Comparison of ENCODE assay signal across 18 cellular contexts in genomic region chr9:123828449-123828848, GRCh38.
"Had no signal": no experiment of that assay in that cellular context is flagged by ENCODE, and none has a peak within 500 bp of the region (broad histone marks: within the 10 kb centered on the region; RNA-seq: fewer than 3 reads in every experiment).

No MANE protein-coding gene starts in this region.

- H3K27me3 Mint-ChIP-seq: activated CD4-positive, alpha-beta memory T cell treated with anti-CD3 and anti-CD28 coated beads for 36 hours; activated naive CD8-positive, alpha-beta T cell treated with anti-CD3 and anti-CD28 coated beads for 36 hours; naive thymus-derived CD4-positive, alpha-beta T cell had no signal

- H3K27me3 ChIP-seq: dorsolateral prefrontal cortex, thyroid gland had no signal

- H3K4me3 ChIP-seq: dorsolateral prefrontal cortex, lower lobe of right lung, thyroid gland had no signal

- H3K9ac ChIP-seq: parathyroid adenoma had no signal

- H3K4me1 ChIP-seq: lower lobe of right lung, parathyroid adenoma, thyroid gland had no signal

- ATAC-seq: esophagus mucosa; left cardiac atrium; lower lobe of right lung; naive thymus-derived CD4-positive, alpha-beta T cell; stimulated activated effector memory CD8-positive, alpha-beta T cell treated with anti-CD3 and anti-CD28 coated beads, Interleukin-12 subunit alpha, Interleukin-12 subunit beta, amount 100 ng/mL, for 72 hours had no signal

- H3K9me3 ChIP-seq: thyroid gland had no signal

- H3K4me1 Mint-ChIP-seq: activated naive CD8-positive, alpha-beta T cell treated with anti-CD3 and anti-CD28 coated beads for 36 hours; stimulated activated effector memory CD8-positive, alpha-beta T cell treated with anti-CD3 and anti-CD28 coated beads, Interleukin-12 subunit alpha, Interleukin-12 subunit beta, amount 100 ng/mL, for 72 hours had no signal

- FAIRE-seq: astrocyte, urothelium cell line had no signal

- H3K4me3 Mint-ChIP-seq: activated CD4-positive, alpha-beta memory T cell treated with anti-CD3 and anti-CD28 coated beads for 36 hours; activated naive CD8-positive, alpha-beta T cell treated with anti-CD3 and anti-CD28 coated beads for 36 hours; immature natural killer cell; naive thymus-derived CD4-positive, alpha-beta T cell; stimulated activated effector memory CD8-positive, alpha-beta T cell treated with anti-CD3 and anti-CD28 coated beads, Interleukin-12 subunit alpha, Interleukin-12 subunit beta, amount 100 ng/mL, for 72 hours had no signal

- H3K36me3 ChIP-seq: lower lobe of right lung, thyroid gland had no signal

- DNase-seq: activated CD4-positive, alpha-beta memory T cell treated with anti-CD3 and anti-CD28 coated beads for 36 hours; activated CD4-positive, alpha-beta T cell treated with anti-CD3 and anti-CD28 coated beads for 1 hour; activated gamma-delta T cell; activated naive CD8-positive, alpha-beta T cell treated with anti-CD3 and anti-CD28 coated beads for 36 hours; activated T-cell treated with anti-CD3 and anti-CD28 coated beads, Interleukin-2, amount 50 U/mL, for 48 hours; dorsolateral prefrontal cortex; glutamatergic neuron; immature natural killer cell; left cardiac atrium; lower lobe of right lung; naive thymus-derived CD4-positive, alpha-beta T cell; retina; thyroid gland had no signal

- H3K27ac Mint-ChIP-seq: activated CD4-positive, alpha-beta memory T cell treated with anti-CD3 and anti-CD28 coated beads for 36 hours; activated naive CD8-positive, alpha-beta T cell treated with anti-CD3 and anti-CD28 coated beads for 36 hours; naive thymus-derived CD4-positive, alpha-beta T cell; stimulated activated effector memory CD8-positive, alpha-beta T cell treated with anti-CD3 and anti-CD28 coated beads, Interleukin-12 subunit alpha, Interleukin-12 subunit beta, amount 100 ng/mL, for 72 hours had no signal
